Comparison of ENCODE assay signal across 10 cellular contexts in the genomic region with DNA sequence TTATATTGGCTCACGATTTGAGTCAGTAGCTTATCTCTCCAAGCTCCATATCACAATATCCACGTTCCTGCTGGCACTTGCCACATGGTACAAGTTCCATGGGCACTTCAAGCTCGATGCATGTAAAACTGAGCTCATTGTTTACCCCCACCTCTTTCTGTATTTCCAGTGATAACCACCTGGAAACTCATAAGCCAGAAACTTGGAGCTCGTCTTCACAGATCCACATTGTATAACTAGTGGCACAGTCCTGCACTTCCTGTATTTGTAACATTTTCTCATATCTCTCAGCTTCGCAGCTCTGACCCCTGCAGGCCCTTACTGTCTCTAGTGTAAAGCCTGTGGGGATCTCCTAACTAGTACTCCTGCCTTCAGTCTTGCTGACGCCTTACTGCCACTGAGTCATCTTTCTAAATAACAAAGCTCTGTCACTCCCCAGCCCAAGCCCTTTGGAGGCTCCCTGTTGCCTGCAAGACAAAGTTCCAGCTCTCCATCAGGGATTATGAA. TPM values are rescaled to one million over a fixed set of nuclear protein-coding genes. Genes with fewer than 3 reads are reported as not detected.
DNase-seq lines count a peak whose midpoint lies in the region; ATAC-seq and TF ChIP-seq lines count a peak whose summit lies in the region.
"Had no signal": no experiment of that assay in that cellular context is flagged by ENCODE, and none has a peak within 500 bp of the region (broad histone marks: within the 10 kb centered on the region; RNA-seq: fewer than 3 reads in every experiment).

No MANE protein-coding gene starts in this region.

- DNase-seq in D341Med (ENCODE audit: low spot score) (peak; percentile 18), WTC11 (ENCODE audit: low spot score) (no peak), mucosa of descending colon (no peak), C1 segment of cervical spinal cord (lab: John Stamatoyannopoulos, UW) (no peak), GOT3 (lab: John Stamatoyannopoulos, UW) (no peak), mesothelial cell of epicardium (ENCODE audit: low spot score in 2 of 2, unreplicated experiment in 2 of 2) (no peak), SW480 (ENCODE audit: low spot score) (no peak)
- DNase-seq: anterior cingulate cortex, left cardiac atrium had no signal

- H3K4me3 ChIP-seq in HUES48 (ENCODE audit: low read depth, low read length): no peak overlapping the region
- no peak overlapping the region for H3K4me3 ChIP-seq in mucosa of descending colon

- H3K4me1 ChIP-seq in HUES48 (ENCODE audit: control insufficient read depth, insufficient read depth, low read length): peaks cover 11% of the 10 kb centered on the region
- H3K4me1 ChIP-seq in mucosa of descending colon (ENCODE audit: low read depth): no peaks in the 10 kb centered on the region

- intact Hi-C loops in mucosa of descending colon (cut with DNase I, micrococcal nuclease): no loop called here

- peak overlapping the region; percentile 63 for H3K27ac ChIP-seq in HUES48 (ENCODE audit: low read depth, low read length)

- H3K36me3 Mint-ChIP-seq in WTC11: peaks cover 3% of the 10 kb centered on the region
- no peaks in the 10 kb centered on the region for H3K36me3 Mint-ChIP-seq in mesothelial cell of epicardium

- H3K9me3 ChIP-seq in HUES48 (ENCODE audit: control insufficient read depth, insufficient read depth, low read length) (no peaks in the 10 kb centered on the region), mucosa of descending colon (no peaks in the 10 kb centered on the region)

- H3K27me3 ChIP-seq in HUES48 (ENCODE audit: control insufficient read depth, insufficient read depth, low read length): peaks cover 8% of the 10 kb centered on the region

- POLR2A ChIA-PET in WTC11 (lab: Charles Lee): interaction anchor here (1.4 kb wide), 1 partner anchor 9 kb away, joined by 5 read pairs; no protein-coding TSS in a partner anchor

- ATAC-seq in WTC11 (peak; percentile 90), mucosa of descending colon (peak; percentile 29)

- TF ChIP-seq CTCF in WTC11 (IDR thresholded peaks at IDR 0.05) (no peak), mucosa of descending colon (IDR thresholded peaks at IDR 0.05) (no peak), mesothelial cell of epicardium (IDR thresholded peaks at IDR 0.05; ENCODE audit: unreplicated experiment) (no peak)

- H3K4me3 Mint-ChIP-seq in WTC11 (no peak overlapping the region), mesothelial cell of epicardium (no peak overlapping the region)

- H3K9ac ChIP-seq in HUES48 (ENCODE audit: low read depth, low read length): no peak overlapping the region

- no peaks in the 10 kb centered on the region for H3K36me3 ChIP-seq in HUES48 (ENCODE audit: control insufficient read depth, insufficient read depth, low read length)
- no peaks in the 10 kb centered on the region for H3K36me3 ChIP-seq in mucosa of descending colon (ENCODE audit: low read depth)

- peaks cover 9% of the 10 kb centered on the region for H3K27me3 Mint-ChIP-seq in WTC11 (ENCODE audit: low read depth)
- peaks cover 16% of the 10 kb centered on the region for H3K27me3 Mint-ChIP-seq in mesothelial cell of epicardium (ENCODE audit: low read depth)

- CTCF ChIA-PET in WTC11 (lab: Charles Lee): interaction anchor here (0.7 to 2.6 kb wide), 7 partner anchors 10 to 252 kb away, joined by 3 to 10 read pairs (median 4); partner anchors contain the start of gene MRPL9

- H3K9me3 Mint-ChIP-seq in WTC11: no peaks in the 10 kb centered on the region
- no peaks in the 10 kb centered on the region for H3K9me3 Mint-ChIP-seq in mesothelial cell of epicardium

- H3K4me1 Mint-ChIP-seq in WTC11: peaks cover 13% of the 10 kb centered on the region
- peaks cover 7% of the 10 kb centered on the region for H3K4me1 Mint-ChIP-seq in mesothelial cell of epicardium

- peak overlapping the region; percentile 11; the same call in 1 of the 2 replicates for H3K27ac Mint-ChIP-seq in WTC11
- no peak overlapping the region for H3K27ac Mint-ChIP-seq in mesothelial cell of epicardium

TF ChIP-seq in WTC11, 78 proteins besides CTCF, POLR2A, EP300 and RAD21:
- no peak for TF ChIP-seq GRHL2 (CRISPR knock-in tag; IDR thresholded peaks at IDR 0.05; ENCODE audit: insufficient replicate concordance, severe bottlenecking)

RNA-seq across cellular contexts. Expression of gene C2CD4D, which starts 6.5 kb away (rescaled TPM):
- total RNA-seq in WTC11 (2021) (0.85 to 2.0 TPM (median 0.94 TPM) in 3 replicates), mucosa of descending colon (1 to 10 TPM in 1 of 3 donors, under 1 TPM in 2; 0.51 to 1.0 (median 0.61) TPM), mesothelial cell of epicardium (0.38 to 0.65 TPM (median 0.53 TPM) in 3 replicates)
- total RNA-seq: left cardiac atrium had no signal

RNA-seq across cellular contexts. Expression of gene THEM5, which starts 7.4 kb away (rescaled TPM):
- total RNA-seq in WTC11 (2021): not detected in 3 replicates
- not detected for total RNA-seq in mucosa of descending colon
- not detected in 3 replicates for total RNA-seq in mesothelial cell of epicardium
- total RNA-seq: left cardiac atrium had no signal

RNA-seq across cellular contexts. Expression of gene RORC, which starts 14.5 kb away (rescaled TPM):
- total RNA-seq in WTC11 (2021): 0.30 to 0.53 TPM (median 0.44 TPM) in 3 replicates
- total RNA-seq in mucosa of descending colon: 10 to 100 TPM in 2 of 3 donors, 1 to 10 TPM in 1; 9.5 to 29.5 (median 17.7) TPM
- total RNA-seq in mesothelial cell of epicardium: not detected in 3 replicates

RNA-seq across cellular contexts. Expression of gene LINGO4, which starts 40.9 kb away (rescaled TPM):
- total RNA-seq in WTC11 (2021) (not detected in 3 replicates), mucosa of descending colon (under 1 TPM; 0.23 to 0.54 (median 0.24) TPM), mesothelial cell of epicardium (not detected in 3 replicates)

RNA-seq across cellular contexts. Expression of gene TDRKH, which starts 55.8 kb away (rescaled TPM):
- 21.8 to 25.3 TPM (median 24.0 TPM) in 3 replicates for total RNA-seq in WTC11 (2021)
- total RNA-seq in mucosa of descending colon: 10 to 100 TPM in 1 of 3 donors, 1 to 10 TPM in 2; 5.8 to 11.4 (median 7.4) TPM
- 8.2 to 9.9 TPM (median 8.4 TPM) in 3 replicates for total RNA-seq in mesothelial cell of epicardium
